Comparison of ENCODE assay signal across 8 cellular contexts in genomic region chr1:32742132-32742947, GRCh38.
DNase-seq lines count a peak whose midpoint lies in the region; ATAC-seq and TF ChIP-seq lines count a peak whose summit lies in the region.

No MANE protein-coding gene starts in this region.

- no peaks in the 10 kb centered on the region for H3K36me3 Mint-ChIP-seq in activated naive CD8-positive, alpha-beta T cell treated with anti-CD3 and anti-CD28 coated beads, Interleukin-2, amount 50 U/mL, for 24 hours (ENCODE audit: low read depth)
- H3K36me3 Mint-ChIP-seq in stimulated activated memory B cell treated with anti-CD40 and anti-IgM and Interleukin-4, amounts not matched to agents 10 μg/mL and 1 μg/mL and 100 μg/mL, for 72 hours: no peaks in the 10 kb centered on the region

- ATAC-seq in activated naive CD8-positive, alpha-beta T cell treated with anti-CD3 and anti-CD28 coated beads, Interleukin-2, amount 50 U/mL, for 24 hours: peak; percentile 27
- ATAC-seq in stimulated activated memory B cell treated with anti-CD40 and anti-IgM and Interleukin-4, amounts not matched to agents 10 μg/mL and 1 μg/mL and 100 μg/mL, for 72 hours: no peak
- ATAC-seq in HG02973 (IDR thresholded peaks at IDR 0.05; ENCODE audit: unreplicated experiment): no peak

- peak overlapping the region; percentile 36 for H3K4me3 Mint-ChIP-seq in activated naive CD8-positive, alpha-beta T cell treated with anti-CD3 and anti-CD28 coated beads, Interleukin-2, amount 50 U/mL, for 24 hours
- H3K4me3 Mint-ChIP-seq in stimulated activated memory B cell treated with anti-CD40 and anti-IgM and Interleukin-4, amounts not matched to agents 10 μg/mL and 1 μg/mL and 100 μg/mL, for 72 hours: peak overlapping the region; percentile 69

- H3K27ac Mint-ChIP-seq in activated naive CD8-positive, alpha-beta T cell treated with anti-CD3 and anti-CD28 coated beads, Interleukin-2, amount 50 U/mL, for 24 hours: no peak overlapping the region
- no peak overlapping the region for H3K27ac Mint-ChIP-seq in stimulated activated memory B cell treated with anti-CD40 and anti-IgM and Interleukin-4, amounts not matched to agents 10 μg/mL and 1 μg/mL and 100 μg/mL, for 72 hours

- no peaks in the 10 kb centered on the region for H3K9me3 Mint-ChIP-seq in activated naive CD8-positive, alpha-beta T cell treated with anti-CD3 and anti-CD28 coated beads, Interleukin-2, amount 50 U/mL, for 24 hours
- H3K9me3 Mint-ChIP-seq in stimulated activated memory B cell treated with anti-CD40 and anti-IgM and Interleukin-4, amounts not matched to agents 10 μg/mL and 1 μg/mL and 100 μg/mL, for 72 hours: no peaks in the 10 kb centered on the region

- H3K4me1 Mint-ChIP-seq in activated naive CD8-positive, alpha-beta T cell treated with anti-CD3 and anti-CD28 coated beads, Interleukin-2, amount 50 U/mL, for 24 hours: no peaks in the 10 kb centered on the region
- no peaks in the 10 kb centered on the region for H3K4me1 Mint-ChIP-seq in stimulated activated memory B cell treated with anti-CD40 and anti-IgM and Interleukin-4, amounts not matched to agents 10 μg/mL and 1 μg/mL and 100 μg/mL, for 72 hours

- TF ChIP-seq CTCF in GM13976 (IDR thresholded peaks at IDR 0.05; ENCODE audit: borderline replicate concordance, control extremely low read depth, extremely low read depth, insufficient read depth, missing control alignments): no peak

- DNase-seq in NCI-H146 (lab: John Stamatoyannopoulos, UW) (peak; percentile 42), NCI-H146 treated with DMSO at 0.1 percent for 48 hours (lab: John Stamatoyannopoulos, UW; ENCODE audit: unreplicated experiment) (no peak), iPS-NIHi7 (ENCODE audit: extremely low spot score) (peak; percentile 64), GM13976 (ENCODE audit: low spot score) (no peak)
- DNase-seq in activated naive CD8-positive, alpha-beta T cell treated with anti-CD3 and anti-CD28 coated beads, Interleukin-2, amount 50 U/mL, for 24 hours: no peak
- DNase-seq in activated CD8-positive, alpha-beta memory T cell treated with anti-CD3 and anti-CD28 coated beads for 24 hours: no peak

- H3K27me3 Mint-ChIP-seq in activated naive CD8-positive, alpha-beta T cell treated with anti-CD3 and anti-CD28 coated beads, Interleukin-2, amount 50 U/mL, for 24 hours: peaks cover 20% of the 10 kb centered on the region
- peaks cover 70% of the 10 kb centered on the region for H3K27me3 Mint-ChIP-seq in stimulated activated memory B cell treated with anti-CD40 and anti-IgM and Interleukin-4, amounts not matched to agents 10 μg/mL and 1 μg/mL and 100 μg/mL, for 72 hours

- in situ Hi-C loops in GM13976 (cut with MboI; ENCODE audit: low sequenced_read_pairs, unreplicated experiment): no loop called here

Comparison
In these comparisons a context has a peak if more than half of its experiments do, and no peak if none do; other contexts are left out.
1. DNase-seq: peak in NCI-H146 (single experiment) and iPS-NIHi7 (single experiment); none in NCI-H146 treated with DMSO at 0.1 percent for 48 hours (single experiment), activated naive CD8-positive, alpha-beta T cell treated with anti-CD3 and anti-CD28 coated beads, Interleukin-2, amount 50 U/mL, for 24 hours (single experiment), GM13976 (single experiment) and activated CD8-positive, alpha-beta memory T cell treated with anti-CD3 and anti-CD28 coated beads for 24 hours (single experiment).